8 cellular contexts compared by ENCODE assay signal in the genomic region with DNA sequence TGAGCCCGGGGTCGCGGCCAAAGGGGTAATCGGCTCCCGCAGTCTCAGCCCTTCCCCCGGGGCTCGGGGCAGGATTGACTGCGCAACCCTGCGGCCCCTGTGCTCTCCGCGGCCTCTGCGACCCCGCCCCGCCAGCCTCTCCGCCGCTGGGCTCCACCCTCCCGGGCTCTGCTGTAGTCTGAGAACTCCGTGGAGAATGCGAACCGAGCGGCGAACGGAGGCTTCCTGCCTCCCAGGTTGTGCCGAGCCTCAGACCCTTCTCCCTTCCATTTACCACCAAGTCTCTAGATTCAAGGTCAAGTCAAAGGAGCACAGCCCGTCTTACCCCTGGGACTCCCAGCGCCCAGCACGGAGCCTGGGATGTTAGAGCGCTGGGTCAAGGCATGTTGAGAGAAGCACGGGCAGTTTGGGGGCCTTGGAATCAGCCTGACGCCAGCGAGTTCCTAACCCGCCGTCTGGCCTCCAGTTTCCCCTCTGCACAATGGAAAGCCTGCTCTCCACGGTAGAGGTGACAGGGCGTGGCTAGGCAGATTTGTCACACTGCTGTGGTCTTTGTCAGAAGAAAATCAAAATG. TPM values are rescaled to one million over a fixed set of nuclear protein-coding genes. Genes with fewer than 3 reads are reported as not detected.
A peak's percentile ranks its signal among the peaks of the same experiment; 100 is the strongest.
DNase-seq lines count a peak whose midpoint lies in the region; ATAC-seq and TF ChIP-seq lines count a peak whose summit lies in the region.

No MANE protein-coding gene starts in this region.

- peak overlapping the region; percentile 82 for H2AFZ ChIP-seq in neuronal stem cell (ENCODE audit: low read length)

- no peak overlapping the region for H3K23ac ChIP-seq in neuronal stem cell (ENCODE audit: low read depth, low read length, poor library complexity)

- DNase-seq in CD8-positive, alpha-beta T cell = peak in 6 of 7 experiments; percentile 18 to 73 (median 62)
- peak; percentile 67 for DNase-seq in NCI-H146 (lab: John Stamatoyannopoulos, UW)
- DNase-seq in activated effector memory CD4-positive, alpha-beta T cell treated with Interleukin-2 at 50 U/mL for 16 hours = peak; percentile 43
- peak; percentile 13 for DNase-seq in globus pallidus (ENCODE audit: low spot score)
- DNase-seq in neuronal stem cell (ENCODE audit: low spot score) = no peak
- DNase-seq in upper lobe of right lung = peak; percentile 85
- DNase-seq in Kasumi-1 (lab: John Stamatoyannopoulos, UW) = no peak

- peak overlapping the region; percentile 89 for H3K4me3 ChIP-seq in CD8-positive, alpha-beta T cell (ENCODE audit: low read depth, low read length)
- H3K4me3 ChIP-seq in neuronal stem cell (ENCODE audit: low read length in 2 of 2) (peak overlapping the region; percentile 62 to 74), upper lobe of right lung (peak overlapping the region; percentile 82)

- H3K4me1 Mint-ChIP-seq in CD8-positive, alpha-beta T cell (ENCODE audit: low read depth) = peaks cover 59% of the 10 kb centered on the region

- H3K4me3 Mint-ChIP-seq in CD8-positive, alpha-beta T cell = peak overlapping the region; percentile 91

- H3K9ac ChIP-seq in neuronal stem cell (ENCODE audit: low read depth, low read length, poor library complexity) = peak overlapping the region; percentile 53

- no peaks in the 10 kb centered on the region for H3K27me3 Mint-ChIP-seq in CD8-positive, alpha-beta T cell (ENCODE audit: low read depth)

- H3K36me3 ChIP-seq in CD8-positive, alpha-beta T cell (ENCODE audit: insufficient read depth, low read length) = no peaks in the 10 kb centered on the region
- no peaks in the 10 kb centered on the region for H3K36me3 ChIP-seq in neuronal stem cell (replicated peaks in 1 of 2; ENCODE audit: control insufficient read depth in 2 of 2, insufficient read depth in 2 of 2, low read length in 2 of 2)
- no peaks in the 10 kb centered on the region for H3K36me3 ChIP-seq in upper lobe of right lung

- CTCF ChIA-PET in CD8-positive, alpha-beta T cell (lab: Charles Lee) = interaction anchor here (1.0 to 4.7 kb wide), 7 partner anchors 12 to 361 kb away, joined by 4 to 35 read pairs (median 5); no protein-coding TSS in a partner anchor

- H3K27ac ChIP-seq in CD8-positive, alpha-beta T cell (ENCODE audit: low read depth, low read length) = peak overlapping the region; percentile 62
- H3K27ac ChIP-seq in neuronal stem cell (replicated peaks; ENCODE audit: low read length) (no peak overlapping the region), upper lobe of right lung (peak overlapping the region; percentile 91)

- peaks cover 41% of the 10 kb centered on the region for H3K4me1 ChIP-seq in CD8-positive, alpha-beta T cell (ENCODE audit: insufficient read depth, low read length)
- peaks cover 20 to 21% of the 10 kb centered on the region in 2 donors for H3K4me1 ChIP-seq in neuronal stem cell (ENCODE audit: control insufficient read depth in 2 of 2, insufficient read depth in 1 of 2, low read depth in 1 of 2, low read length in 2 of 2)
- H3K4me1 ChIP-seq in upper lobe of right lung = peaks cover 36% of the 10 kb centered on the region

- H3K27ac Mint-ChIP-seq in CD8-positive, alpha-beta T cell = peak overlapping the region; percentile 81

- no CpG with 5 or more reads among the region's 35 CpGs for WGBS in neuronal stem cell (ENCODE audit: extremely low coverage in 2 of 2, insufficient read length in 2 of 2, insufficient replicate concordance in 1 of 2), 2 donors

- no peak overlapping the region for H4K8ac ChIP-seq in neuronal stem cell (ENCODE audit: low read depth, low read length)

- H3K79me1 ChIP-seq in neuronal stem cell (ENCODE audit: low read depth, low read length) = peaks cover 4% of the 10 kb centered on the region

- ATAC-seq in CD8-positive, alpha-beta T cell = peak; percentile 27
- peak; percentile 68 for ATAC-seq in upper lobe of right lung
- ATAC-seq in HG02870 (IDR thresholded peaks at IDR 0.05; ENCODE audit: unreplicated experiment) = no peak

- H3K4ac ChIP-seq in neuronal stem cell (ENCODE audit: low read length) = no peak overlapping the region

- TF ChIP-seq CTCF in CD8-positive, alpha-beta T cell (IDR thresholded peaks at IDR 0.05) = no peak
- no peak for TF ChIP-seq CTCF in upper lobe of right lung (IDR thresholded peaks at IDR 0.05)

- no peak overlapping the region for H2BK120ac ChIP-seq in neuronal stem cell (ENCODE audit: low read depth, low read length)

- POLR2A ChIA-PET in CD8-positive, alpha-beta T cell (lab: Charles Lee) = interaction anchor here (1.9 to 4.6 kb wide), 2 partner anchors 24 to 45 kb away, joined by 6 to 28 read pairs; no protein-coding TSS in a partner anchor

- H2AK5ac ChIP-seq in neuronal stem cell (ENCODE audit: low read depth, low read length) = no peak overlapping the region

- peak overlapping the region; percentile 77 for H3K18ac ChIP-seq in neuronal stem cell (ENCODE audit: low read length)

- no peak overlapping the region for H2BK5ac ChIP-seq in neuronal stem cell (ENCODE audit: low read length)

- no peaks in the 10 kb centered on the region for H3K9me3 ChIP-seq in CD8-positive, alpha-beta T cell (ENCODE audit: low read length)
- H3K9me3 ChIP-seq in neuronal stem cell (replicated peaks in 1 of 2; ENCODE audit: control insufficient read depth in 2 of 2, insufficient read depth in 1 of 2, low read depth in 1 of 2, low read length in 2 of 2) (no peaks in the 10 kb centered on the region), upper lobe of right lung (no peaks in the 10 kb centered on the region)

- no peaks in the 10 kb centered on the region for H3K9me3 Mint-ChIP-seq in CD8-positive, alpha-beta T cell

- no peaks in the 10 kb centered on the region for H3K27me3 ChIP-seq in CD8-positive, alpha-beta T cell (ENCODE audit: insufficient read depth, low read length)
- H3K27me3 ChIP-seq in neuronal stem cell (ENCODE audit: control insufficient read depth in 3 of 3, insufficient read depth in 3 of 3, low read depth in 1 of 3, low read length in 3 of 3) (peaks cover 0 to 7% (median 0%) of the 10 kb centered on the region in 3 experiments), upper lobe of right lung (no peaks in the 10 kb centered on the region)

- intact Hi-C loops in CD8-positive, alpha-beta T cell (cut with DNase I, micrococcal nuclease) = loop anchor here (1.0 to 10.0 kb wide), 8 partner anchors 20 to 495 kb away; partner anchors contain the start of gene LAX1 (in 1 of the 2)
- intact Hi-C loops in upper lobe of right lung (cut with DNase I) = loop anchor here (5.0 to 10.0 kb wide), 2 partner anchors 63 to 125 kb away; no protein-coding TSS in a partner anchor

- no peak overlapping the region for H3K14ac ChIP-seq in neuronal stem cell (ENCODE audit: low read length)

- no peak overlapping the region for H4K91ac ChIP-seq in neuronal stem cell (ENCODE audit: low read depth, low read length, poor library complexity)

- no peak overlapping the region for H2BK12ac ChIP-seq in neuronal stem cell (ENCODE audit: low read length)

- no peak overlapping the region for H2BK15ac ChIP-seq in neuronal stem cell (ENCODE audit: low read length)

- peak overlapping the region; percentile 99 for H3K4me2 ChIP-seq in neuronal stem cell (ENCODE audit: insufficient read depth, low read length, poor library complexity, severe bottlenecking)

- H3K36me3 Mint-ChIP-seq in CD8-positive, alpha-beta T cell = peaks cover 34% of the 10 kb centered on the region

RNA-seq across cellular contexts. Expression of gene ATP2B4, which starts 3.0 kb away (rescaled TPM):
- total RNA-seq in CD8-positive, alpha-beta T cell = 10 to 100 TPM; 10.6 to 12.0 TPM
- 22.6 TPM for polyA plus RNA-seq in neuronal stem cell (2013, experiment 1 of 2)
- polyA plus RNA-seq in neuronal stem cell (2013, experiment 2 of 2) = 22.2 TPM
- 93.8 TPM for total RNA-seq in upper lobe of right lung

Comparison
In these comparisons a context has a peak if more than half of its experiments do, and no peak if none do; other contexts are left out.
1. DNase-seq: peak in CD8-positive, alpha-beta T cell (6 of 7), NCI-H146 (single experiment), activated effector memory CD4-positive, alpha-beta T cell treated with Interleukin-2 at 50 U/mL for 16 hours (single experiment), globus pallidus (single experiment) and upper lobe of right lung (single experiment); none in neuronal stem cell (single experiment) and Kasumi-1 (0 of 2).
2. Peak in every context shown above with its lines, with median percentiles within 50 percentile points of each other: H3K4me3 ChIP-seq.